8 cellular contexts compared by ENCODE assay signal in the genomic region with DNA sequence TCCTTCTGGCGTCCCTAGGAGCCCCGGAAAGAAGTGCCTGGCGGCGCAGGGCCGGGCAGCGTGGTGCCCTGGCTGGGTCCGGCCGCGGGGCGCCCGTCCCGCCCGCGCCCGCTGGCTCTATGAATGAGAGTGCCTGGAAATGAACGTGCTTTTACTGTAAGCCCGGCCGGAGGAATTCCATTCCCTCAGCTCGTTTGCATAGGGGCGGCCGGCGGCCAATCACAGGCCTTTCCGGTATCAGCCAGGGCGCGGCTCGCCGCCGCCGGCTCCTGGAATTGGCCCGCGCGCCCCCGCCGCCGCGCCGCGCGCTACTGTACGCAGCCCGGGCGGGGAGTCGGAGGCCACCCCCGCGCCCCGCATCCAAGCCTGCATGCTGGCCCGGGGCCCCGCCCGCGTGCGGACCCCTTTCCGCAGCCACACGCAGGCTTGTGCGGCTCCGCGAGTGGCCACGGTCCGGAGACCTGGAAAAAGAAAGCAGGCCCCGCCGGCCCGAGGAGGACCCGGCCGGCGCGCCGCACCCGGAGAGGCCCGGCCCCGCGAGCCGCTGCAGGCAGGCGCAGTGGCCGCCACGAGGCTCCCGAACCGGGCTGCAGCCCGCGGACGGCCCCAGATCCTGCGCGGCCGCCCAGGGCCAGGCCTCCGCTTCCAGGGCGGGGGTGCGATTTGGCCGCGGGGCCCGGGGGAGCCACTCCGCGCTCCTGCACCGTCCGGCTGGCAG.
A peak's percentile ranks its signal among the peaks of the same experiment; 100 is the strongest.
DNase-seq lines count a peak whose midpoint lies in the region; ATAC-seq and TF ChIP-seq lines count a peak whose summit lies in the region.

No MANE protein-coding gene starts in this region.

- 0% methylated on average over 1 of the region's 92 CpGs for WGBS in right lobe of liver (ENCODE audit: insufficient coverage, low coverage, low lambda C conversion rate, missing lambda C conversion rate)

- H3K4me1 ChIP-seq in BE2C (no peaks in the 10 kb centered on the region), right lobe of liver (peaks cover 0 to 17% (median 0%) of the 10 kb centered on the region in 4 donors)

- H3K27me3 Mint-ChIP-seq in activated CD4-positive, alpha-beta T cell treated with anti-CD3 and anti-CD28 coated beads, Interleukin-2, amount 10 ng/mL, durations not matched to agents 24 days and 14 days: peaks cover 2% of the 10 kb centered on the region

- H3K4me3 ChIP-seq in BE2C (ENCODE audit: low read depth, low read length): peak overlapping the region; percentile 52
- peak overlapping the region; percentile 60 to 75 (median 72) for H3K4me3 ChIP-seq in right lobe of liver

- H3K36me3 ChIP-seq in BE2C (no peaks in the 10 kb centered on the region), right lobe of liver (no peaks in the 10 kb centered on the region)

- DNase-seq in BE2C (peak; percentile 90), NCI-H524 (lab: John Stamatoyannopoulos, UW) (peak; percentile 81 to 95), dermis blood vessel endothelial cell (peak; percentile 95), right lobe of liver (peak; percentile 96 to 97 (median 96))
- peak; percentile 95 for DNase-seq in activated CD4-positive, alpha-beta T cell treated with anti-CD3 and anti-CD28 coated beads, Interleukin-2, amount 10 ng/mL, durations not matched to agents 24 days and 14 days
- DNase-seq in stimulated activated CD4-positive, alpha-beta T cell treated with anti-CD3 and anti-CD28 coated beads, Interleukin-4, amount 100 ng/mL, for 24 hours: peak; percentile 88

- H3K4me3 Mint-ChIP-seq in activated CD4-positive, alpha-beta T cell treated with anti-CD3 and anti-CD28 coated beads, Interleukin-2, amount 10 ng/mL, durations not matched to agents 24 days and 14 days: peak overlapping the region; percentile 96

- H3K9me3 ChIP-seq in BE2C (no peaks in the 10 kb centered on the region; the same call in 1 of the 2 replicates), right lobe of liver (no peaks in the 10 kb centered on the region)

- H3K27ac ChIP-seq in right lobe of liver: peak overlapping the region; percentile 35 to 81 (median 73)

- H3K27me3 ChIP-seq in BE2C (peaks cover 81% of the 10 kb centered on the region), right lobe of liver (peaks cover 0 to 27% of the 10 kb centered on the region in 2 donors)

- intact Hi-C loops in activated CD4-positive, alpha-beta T cell treated with anti-CD3 and anti-CD28 coated beads, Interleukin-2, amount 10 ng/mL, durations not matched to agents 24 days and 14 days (cut with micrococcal nuclease): loop anchor here (1.0 to 5.0 kb wide), 17 partner anchors 46 to 954 kb away; no protein-coding TSS in a partner anchor
- intact Hi-C loops in right lobe of liver (cut with DNase I): loop anchor here in 1 of 2 donors (5.0 kb wide), 1 partner anchor 91 kb away; no protein-coding TSS in a partner anchor

- peaks cover 30% of the 10 kb centered on the region for H3K36me3 Mint-ChIP-seq in activated CD4-positive, alpha-beta T cell treated with anti-CD3 and anti-CD28 coated beads, Interleukin-2, amount 10 ng/mL, durations not matched to agents 24 days and 14 days (ENCODE audit: low read depth)

- no peaks in the 10 kb centered on the region for H3K9me3 Mint-ChIP-seq in activated CD4-positive, alpha-beta T cell treated with anti-CD3 and anti-CD28 coated beads, Interleukin-2, amount 10 ng/mL, durations not matched to agents 24 days and 14 days

- ATAC-seq in GM19328 (IDR thresholded peaks at IDR 0.05; ENCODE audit: unreplicated experiment) (peak; percentile 54), HG03460 (IDR thresholded peaks at IDR 0.05; ENCODE audit: unreplicated experiment) (peak; percentile 46), right lobe of liver (peak; percentile 73 to 88 (median 78))

- peak overlapping the region; percentile 99 for H3K27ac Mint-ChIP-seq in activated CD4-positive, alpha-beta T cell treated with anti-CD3 and anti-CD28 coated beads, Interleukin-2, amount 10 ng/mL, durations not matched to agents 24 days and 14 days

- peak; percentile 99 for TF ChIP-seq POLR2A in right lobe of liver (IDR thresholded peaks at IDR 0.05)

- peaks cover 34% of the 10 kb centered on the region for H3K4me1 Mint-ChIP-seq in activated CD4-positive, alpha-beta T cell treated with anti-CD3 and anti-CD28 coated beads, Interleukin-2, amount 10 ng/mL, durations not matched to agents 24 days and 14 days

- no peak for TF ChIP-seq CTCF in BE2C (IDR thresholded peaks at IDR 0.05; ENCODE audit: low read depth, low read length)
- TF ChIP-seq CTCF in right lobe of liver (IDR thresholded peaks at IDR 0.05): peak in 1 of 4 donors; percentile 3

Comparison
In these comparisons a context has a peak if more than half of its experiments do, and no peak if none do; other contexts are left out.
1. Peak in every context shown above with its lines: DNase-seq, ATAC-seq, H3K4me3 ChIP-seq and H3K27ac ChIP-seq.